3 cellular contexts compared by ENCODE assay signal in the genomic region with DNA sequence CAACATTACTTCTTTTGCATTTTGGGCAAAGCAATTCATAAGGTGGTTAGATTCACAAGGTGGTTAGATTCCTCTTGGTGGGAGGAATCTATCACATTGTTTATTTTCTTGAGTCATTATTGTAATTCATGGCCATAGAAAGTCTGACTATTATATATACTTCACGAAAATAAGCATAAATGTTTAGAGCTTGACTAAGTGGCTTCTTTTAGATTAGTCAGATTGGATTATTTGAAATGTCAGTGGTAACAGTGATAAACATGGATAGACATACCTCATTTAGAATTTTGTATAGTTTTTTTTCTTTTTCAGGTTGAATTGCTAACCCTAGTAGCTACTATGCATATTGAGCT.
TF ChIP-seq lines count a peak whose summit lies in the region.

No MANE protein-coding gene starts in this region.

TF ChIP-seq in A549, 52 proteins besides CTCF, POLR2A, EP300 and RAD21:
- TF ChIP-seq GATA3 (IDR thresholded peaks at IDR 0.05; ENCODE audit: borderline replicate concordance) (no peak; the same call in 1 of the 2 replicates), FOSB (CRISPR knock-in tag; IDR thresholded peaks at IDR 0.05) (no peak), CBX2 (IDR thresholded peaks at IDR 0.05; ENCODE audit: borderline replicate concordance, low read depth) (no peak), JUN (IDR thresholded peaks at IDR 0.05) (no peak), EHF (CRISPR knock-in tag; IDR thresholded peaks at IDR 0.05) (no peak), HOXB5 (CRISPR knock-in tag; IDR thresholded peaks at IDR 0.05) (no peak), CHD4 (IDR thresholded peaks at IDR 0.05; ENCODE audit: borderline replicate concordance) (no peak), MAFK (IDR thresholded peaks at IDR 0.05; ENCODE audit: partially characterized antibody) (no peak), POLR2AphosphoS2 (conservative IDR thresholded peaks at IDR 0.05; ENCODE audit: low read length) (no peak), HOXB13 (CRISPR knock-in tag; IDR thresholded peaks at IDR 0.05; ENCODE audit: low read depth) (no peak), HEYL (CRISPR knock-in tag; IDR thresholded peaks at IDR 0.05) (no peak), RNF2 (IDR thresholded peaks at IDR 0.05; ENCODE audit: borderline replicate concordance, low read depth) (no peak), FOXS1 (CRISPR knock-in tag; IDR thresholded peaks at IDR 0.05) (no peak)
- TF ChIP-seq, protein P1, sequence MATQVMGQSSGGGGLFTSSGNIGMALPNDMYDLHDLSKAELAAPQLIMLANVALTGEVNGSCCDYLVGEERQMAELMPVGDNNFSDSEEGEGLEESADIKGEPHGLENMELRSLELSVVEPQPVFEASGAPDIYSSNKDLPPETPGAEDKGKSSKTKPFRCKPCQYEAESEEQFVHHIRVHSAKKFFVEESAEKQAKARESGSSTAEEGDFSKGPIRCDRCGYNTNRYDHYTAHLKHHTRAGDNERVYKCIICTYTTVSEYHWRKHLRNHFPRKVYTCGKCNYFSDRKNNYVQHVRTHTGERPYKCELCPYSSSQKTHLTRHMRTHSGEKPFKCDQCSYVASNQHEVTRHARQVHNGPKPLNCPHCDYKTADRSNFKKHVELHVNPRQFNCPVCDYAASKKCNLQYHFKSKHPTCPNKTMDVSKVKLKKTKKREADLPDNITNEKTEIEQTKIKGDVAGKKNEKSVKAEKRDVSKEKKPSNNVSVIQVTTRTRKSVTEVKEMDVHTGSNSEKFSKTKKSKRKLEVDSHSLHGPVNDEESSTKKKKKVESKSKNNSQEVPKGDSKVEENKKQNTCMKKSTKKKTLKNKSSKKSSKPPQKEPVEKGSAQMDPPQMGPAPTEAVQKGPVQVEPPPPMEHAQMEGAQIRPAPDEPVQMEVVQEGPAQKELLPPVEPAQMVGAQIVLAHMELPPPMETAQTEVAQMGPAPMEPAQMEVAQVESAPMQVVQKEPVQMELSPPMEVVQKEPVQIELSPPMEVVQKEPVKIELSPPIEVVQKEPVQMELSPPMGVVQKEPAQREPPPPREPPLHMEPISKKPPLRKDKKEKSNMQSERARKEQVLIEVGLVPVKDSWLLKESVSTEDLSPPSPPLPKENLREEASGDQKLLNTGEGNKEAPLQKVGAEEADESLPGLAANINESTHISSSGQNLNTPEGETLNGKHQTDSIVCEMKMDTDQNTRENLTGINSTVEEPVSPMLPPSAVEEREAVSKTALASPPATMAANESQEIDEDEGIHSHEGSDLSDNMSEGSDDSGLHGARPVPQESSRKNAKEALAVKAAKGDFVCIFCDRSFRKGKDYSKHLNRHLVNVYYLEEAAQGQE (IDR thresholded peaks at IDR 0.05) = no peak
- TF ChIP-seq, protein P2, sequence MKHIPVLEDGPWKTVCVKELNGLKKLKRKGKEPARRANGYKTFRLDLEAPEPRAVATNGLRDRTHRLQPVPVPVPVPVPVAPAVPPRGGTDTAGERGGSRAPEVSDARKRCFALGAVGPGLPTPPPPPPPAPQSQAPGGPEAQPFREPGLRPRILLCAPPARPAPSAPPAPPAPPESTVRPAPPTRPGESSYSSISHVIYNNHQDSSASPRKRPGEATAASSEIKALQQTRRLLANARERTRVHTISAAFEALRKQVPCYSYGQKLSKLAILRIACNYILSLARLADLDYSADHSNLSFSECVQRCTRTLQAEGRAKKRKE (CRISPR knock-in tag; IDR thresholded peaks at IDR 0.05; ENCODE audit: low read depth) = no peak

TF ChIP-seq in HCT116, 20 proteins besides CTCF, POLR2A, EP300 and RAD21:
- TF ChIP-seq EZH2phosphoT487 (IDR thresholded peaks at IDR 0.05; ENCODE audit: borderline replicate concordance) (no peak), JUND (IDR thresholded peaks at IDR 0.05) (no peak), TCF7L2 (IDR thresholded peaks at IDR 0.05; ENCODE audit: borderline replicate concordance, extremely low read depth, insufficient read depth, insufficient read length) (no peak), YY1 (IDR thresholded peaks at IDR 0.05; ENCODE audit: extremely low read depth, insufficient replicate concordance, low read depth, low read length) (no peak), ZNF274 (IDR thresholded peaks at IDR 0.05; ENCODE audit: low read depth, low read length) (no peak), EGR1 (IDR thresholded peaks at IDR 0.05; ENCODE audit: low read depth) (no peak), ZFX (IDR thresholded peaks at IDR 0.05) (no peak)

TF ChIP-seq in neural cell, 6 proteins besides CTCF, POLR2A, EP300 and RAD21 (continued from another document):
- TF ChIP-seq MXI1 (conservative IDR thresholded peaks at IDR 0.05; ENCODE audit: poor library complexity, severe bottlenecking) (no peak), TAF1 (IDR thresholded peaks at IDR 0.05; ENCODE audit: low read depth) (no peak), SMC3 (conservative IDR thresholded peaks at IDR 0.05; ENCODE audit: poor library complexity) (no peak), POLR2AphosphoS5 (IDR thresholded peaks at IDR 0.05) (no peak)
- TF ChIP-seq, protein P1 (IDR thresholded peaks at IDR 0.05; ENCODE audit: borderline replicate concordance) = no peak
